ENCODE assay signal across 6 cellular contexts in genomic region chr17:8161289-8162231, GRCh38. TPM values are rescaled to one million over a fixed set of nuclear protein-coding genes. Genes with fewer than 3 reads are reported as not detected.
DNase-seq lines count a peak whose midpoint lies in the region; ATAC-seq and TF ChIP-seq lines count a peak whose summit lies in the region.

No MANE protein-coding gene starts in this region.

- H3K4me3 ChIP-seq in fibroblast of the aortic adventitia (ENCODE audit: low read depth, low read length), result peak overlapping the region; percentile 92

- H3K27ac ChIP-seq in temporal lobe (ENCODE audit: low read depth, low read length), result peak overlapping the region; percentile 99

- no peak for ATAC-seq in HG02870 (IDR thresholded peaks at IDR 0.05; ENCODE audit: unreplicated experiment)

- peak; percentile 51 for DNase-seq in DMS53 (lab: John Stamatoyannopoulos, UW)
- DNase-seq in DMS53 treated with DMSO at 0.1 percent for 48 hours (lab: John Stamatoyannopoulos, UW; ENCODE audit: unreplicated experiment), result no peak
- no peak for DNase-seq in fibroblast of the aortic adventitia (ENCODE audit: low read depth)
- no peak for DNase-seq in HuH-7 (ENCODE audit: low spot score)

- no peak for TF ChIP-seq CTCF in fibroblast of the aortic adventitia (IDR thresholded peaks at IDR 0.05; ENCODE audit: insufficient read depth, low read length)

RNA-seq across cellular contexts. Expression of gene VAMP2, which starts 1.2 kb away (rescaled TPM):
- total RNA-seq in fibroblast of the aortic adventitia (ENCODE audit: low replicate concordance) (5.2 and 6.0 TPM in 2 replicates), temporal lobe (62.2 TPM)

RNA-seq across cellular contexts. Expression of gene PER1, which starts 9.4 kb away (rescaled TPM):
- total RNA-seq in fibroblast of the aortic adventitia (ENCODE audit: low replicate concordance) (1.6 and 12.7 TPM in 2 replicates), temporal lobe (15.5 TPM)

RNA-seq across cellular contexts. Expression of gene TMEM107, which starts 14.6 kb away (rescaled TPM):
- 17.3 and 32.7 TPM in 2 replicates for total RNA-seq in fibroblast of the aortic adventitia (ENCODE audit: low replicate concordance)
- 11.6 TPM for total RNA-seq in temporal lobe

RNA-seq across cellular contexts. Expression of gene BORCS6, which starts 28.4 kb away (rescaled TPM):
- total RNA-seq in fibroblast of the aortic adventitia (ENCODE audit: low replicate concordance) (3.8 and 7.7 TPM in 2 replicates), temporal lobe (4.2 TPM)

RNA-seq across cellular contexts. Expression of gene HES7, which starts 37.7 kb away (rescaled TPM):
- total RNA-seq in fibroblast of the aortic adventitia (ENCODE audit: low replicate concordance) (0.09 TPM in 1 of 2 replicates, not detected in the other), temporal lobe (0.98 TPM)
